In the genomic region with DNA sequence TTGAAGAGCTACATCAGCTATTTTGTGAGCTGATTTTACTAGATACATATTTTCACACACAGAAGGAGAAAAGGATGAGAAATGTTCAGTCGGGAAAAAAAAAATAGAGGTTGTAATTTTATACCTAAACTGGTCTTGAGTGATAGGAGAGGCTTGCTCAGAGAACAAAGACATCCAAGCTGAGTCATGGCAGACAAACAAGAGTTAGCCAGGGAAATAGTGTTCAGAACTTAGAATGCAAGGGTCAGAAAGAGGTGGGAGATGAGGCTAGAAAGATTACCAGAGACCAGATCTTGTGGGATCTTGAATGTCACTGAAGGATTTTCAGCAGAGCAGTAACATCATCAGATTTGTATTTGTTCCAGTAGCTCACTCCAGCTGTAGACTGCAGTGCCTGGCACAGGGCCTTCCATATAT, we compare ENCODE assay signal across 10 cellular contexts.
A peak's percentile ranks its signal among the peaks of the same experiment; 100 is the strongest.
DNase-seq lines count a peak whose midpoint lies in the region; ATAC-seq and TF ChIP-seq lines count a peak whose summit lies in the region.
"Had no signal": no experiment of that assay in that cellular context is flagged by ENCODE, and none has a peak within 500 bp of the region (broad histone marks: within the 10 kb centered on the region; RNA-seq: fewer than 3 reads in every experiment).

No MANE protein-coding gene starts in this region.

- DNase-seq in NCI-H510A treated with DMSO at 0.1 percent for 48 hours (lab: John Stamatoyannopoulos, UW) (peak; percentile 47), NCI-H510A (lab: John Stamatoyannopoulos, UW) (no peak), inferior parietal cortex (ENCODE audit: extremely low spot score) (peak; percentile 32)
- no peak for DNase-seq in CD8-positive, alpha-beta T cell
- DNase-seq: upper lobe of right lung had no signal

- H3K9me3 ChIP-seq in thymus (ENCODE audit: control insufficient read depth): no peaks in the 10 kb centered on the region
- H3K9me3 ChIP-seq in CD8-positive, alpha-beta T cell (ENCODE audit: low read length): no peaks in the 10 kb centered on the region
- H3K9me3 ChIP-seq: upper lobe of right lung had no signal

- no peaks in the 10 kb centered on the region for H3K27me3 Mint-ChIP-seq in brain
- H3K27me3 Mint-ChIP-seq in CD8-positive, alpha-beta T cell (ENCODE audit: low read depth): no peaks in the 10 kb centered on the region

- no peak for ATAC-seq in GM21825 (IDR thresholded peaks at IDR 0.05; ENCODE audit: unreplicated experiment)
- ATAC-seq in HG03039 (IDR thresholded peaks at IDR 0.05; ENCODE audit: unreplicated experiment): no peak
- no peak for ATAC-seq in CD8-positive, alpha-beta T cell
- ATAC-seq: upper lobe of right lung had no signal

- no peaks in the 10 kb centered on the region for H3K27me3 ChIP-seq in thymus (ENCODE audit: control insufficient read depth, insufficient read depth)
- H3K27me3 ChIP-seq in CD8-positive, alpha-beta T cell (ENCODE audit: insufficient read depth, low read length): no peaks in the 10 kb centered on the region
- H3K27me3 ChIP-seq: neural progenitor cell, upper lobe of right lung had no signal

- H3K27ac Mint-ChIP-seq in brain: peak overlapping the region in 3 of 5 experiments; percentile 77 to 83 (median 80)
- H3K27ac Mint-ChIP-seq in CD8-positive, alpha-beta T cell: no peak overlapping the region
- H3K27ac Mint-ChIP-seq: neural progenitor cell had no signal

- CTCF ChIA-PET in CD8-positive, alpha-beta T cell (lab: Charles Lee): interaction anchor here (7.7 kb wide), 1 partner anchor 134 kb away, joined by 150 read pairs; a partner anchor contains a TSS

- H3K36me3 ChIP-seq in thymus (ENCODE audit: control insufficient read depth, insufficient read depth): peaks cover 4% of the 10 kb centered on the region
- H3K36me3 ChIP-seq in CD8-positive, alpha-beta T cell (ENCODE audit: insufficient read depth, low read length): peaks cover 2% of the 10 kb centered on the region
- H3K36me3 ChIP-seq: neural progenitor cell had no signal

- H3K4me1 Mint-ChIP-seq in brain: peaks cover 43% of the 10 kb centered on the region
- peaks cover 21% of the 10 kb centered on the region for H3K4me1 Mint-ChIP-seq in CD8-positive, alpha-beta T cell (ENCODE audit: low read depth)

- peak overlapping the region; percentile 64 for H3K27ac ChIP-seq in thymus (ENCODE audit: low read depth)
- no peak overlapping the region for H3K27ac ChIP-seq in CD8-positive, alpha-beta T cell (ENCODE audit: low read depth, low read length)
- H3K27ac ChIP-seq: neural progenitor cell, upper lobe of right lung had no signal

- 16% methylated on average over 1 of the region's 1 CpG for WGBS in thymus

- H3K9me3 Mint-ChIP-seq in brain: no peaks in the 10 kb centered on the region
- no peaks in the 10 kb centered on the region for H3K9me3 Mint-ChIP-seq in CD8-positive, alpha-beta T cell
- H3K9me3 Mint-ChIP-seq: neural progenitor cell had no signal

- peaks cover 24% of the 10 kb centered on the region for H3K36me3 Mint-ChIP-seq in brain
- peaks cover 41% of the 10 kb centered on the region for H3K36me3 Mint-ChIP-seq in CD8-positive, alpha-beta T cell

- no peak overlapping the region for H3K4me3 ChIP-seq in thymus (ENCODE audit: low read length)
- H3K4me3 ChIP-seq in CD8-positive, alpha-beta T cell (ENCODE audit: low read depth, low read length): no peak overlapping the region
- H3K4me3 ChIP-seq: neural progenitor cell, upper lobe of right lung had no signal

- POLR2A ChIA-PET in CD8-positive, alpha-beta T cell (lab: Charles Lee): no interaction called here

- H3K4me3 Mint-ChIP-seq in brain: no peak overlapping the region
- no peak overlapping the region for H3K4me3 Mint-ChIP-seq in CD8-positive, alpha-beta T cell
- H3K4me3 Mint-ChIP-seq: neural progenitor cell had no signal

- peaks cover 13% of the 10 kb centered on the region for H3K4me1 ChIP-seq in thymus (ENCODE audit: control insufficient read depth, insufficient read depth, low read length)
- H3K4me1 ChIP-seq in CD8-positive, alpha-beta T cell (ENCODE audit: insufficient read depth, low read length): peaks cover 5% of the 10 kb centered on the region
- H3K4me1 ChIP-seq: upper lobe of right lung had no signal

- intact Hi-C loops in CD8-positive, alpha-beta T cell (cut with DNase I, micrococcal nuclease): no loop called here

- no peak for TF ChIP-seq CTCF in brain (conservative IDR thresholded peaks at IDR 0.05)
- TF ChIP-seq CTCF in CD8-positive, alpha-beta T cell (IDR thresholded peaks at IDR 0.05): no peak

Comparison
In these comparisons a context has a peak if more than half of its experiments do, and no peak if none do; other contexts are left out.
1. DNase-seq: peak in NCI-H510A treated with DMSO at 0.1 percent for 48 hours (single experiment) and inferior parietal cortex (single experiment); none in NCI-H510A (single experiment) and CD8-positive, alpha-beta T cell (0 of 7).